ENCODE assay signal across 1 cellular context in the genomic region with DNA sequence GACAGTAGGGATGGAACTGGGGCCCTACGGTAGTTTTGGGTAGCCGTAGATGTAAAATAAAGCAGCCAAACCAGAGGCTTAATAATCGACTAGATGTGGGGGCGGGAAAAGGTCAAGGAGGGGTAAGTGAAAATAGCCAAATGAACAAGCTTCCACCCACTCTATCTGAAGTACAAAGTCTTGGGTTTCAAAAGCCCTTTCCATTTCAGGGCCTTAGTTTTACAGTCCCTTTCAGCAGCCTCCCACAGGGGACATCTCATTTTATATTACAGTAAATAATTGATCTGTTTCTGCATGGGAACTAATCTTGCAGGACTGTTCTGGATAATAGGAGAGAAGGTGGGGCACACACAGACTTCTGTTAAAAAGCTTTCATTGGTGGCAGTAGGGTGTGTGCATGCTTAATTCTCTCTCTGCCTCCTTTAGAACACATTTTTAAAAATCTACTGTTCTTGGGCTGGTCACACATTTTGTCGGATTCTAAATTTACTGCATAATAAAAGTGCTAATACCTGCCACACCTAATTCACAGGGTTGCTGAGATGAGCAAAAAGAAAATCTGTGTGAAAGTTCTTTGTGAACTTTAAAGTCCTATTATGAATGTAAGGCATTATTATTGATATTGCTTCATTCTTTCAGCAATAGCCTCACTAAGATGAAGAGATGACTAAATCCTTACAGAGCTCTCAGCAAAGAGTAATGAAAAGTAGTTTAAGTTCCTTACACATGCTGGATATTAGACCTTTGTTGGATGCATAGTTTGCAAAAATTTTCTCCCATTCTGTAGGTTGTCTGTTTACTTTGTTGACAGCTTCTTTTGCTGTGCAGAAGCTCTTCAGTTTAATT.
TF ChIP-seq lines count a peak whose summit lies in the region.

No MANE protein-coding gene starts in this region.

TF ChIP-seq in HEK293, 187 proteins besides CTCF, POLR2A, EP300 and RAD21 (continued from another document):
- TF ChIP-seq, protein P1, sequence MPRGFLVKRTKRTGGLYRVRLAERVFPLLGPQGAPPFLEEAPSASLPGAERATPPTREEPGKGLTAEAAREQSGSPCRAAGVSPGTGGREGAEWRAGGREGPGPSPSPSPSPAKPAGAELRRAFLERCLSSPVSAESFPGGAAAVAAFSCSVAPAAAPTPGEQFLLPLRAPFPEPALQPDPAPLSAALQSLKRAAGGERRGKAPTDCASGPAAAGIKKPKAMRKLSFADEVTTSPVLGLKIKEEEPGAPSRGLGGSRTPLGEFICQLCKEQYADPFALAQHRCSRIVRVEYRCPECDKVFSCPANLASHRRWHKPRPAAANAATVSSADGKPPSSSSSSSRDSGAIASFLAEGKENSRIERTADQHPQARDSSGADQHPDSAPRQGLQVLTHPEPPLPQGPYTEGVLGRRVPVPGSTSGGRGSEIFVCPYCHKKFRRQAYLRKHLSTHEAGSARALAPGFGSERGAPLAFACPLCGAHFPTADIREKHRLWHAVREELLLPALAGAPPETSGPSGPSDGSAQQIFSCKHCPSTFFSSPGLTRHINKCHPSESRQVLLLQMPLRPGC (tag by site-specific recombination; IDR thresholded peaks at IDR 0.05) = no peak
- TF ChIP-seq EGR2 (tag by site-specific recombination; IDR thresholded peaks at IDR 0.05; ENCODE audit: low read depth) (peak; percentile 93), ZNF658 (tag by site-specific recombination; IDR thresholded peaks at IDR 0.05) (no peak), ZNF214 (tag by site-specific recombination; IDR thresholded peaks at IDR 0.05; ENCODE audit: borderline replicate concordance) (no peak), ZNF596 (tag by site-specific recombination; IDR thresholded peaks at IDR 0.05) (no peak)
- TF ChIP-seq, protein P2, sequence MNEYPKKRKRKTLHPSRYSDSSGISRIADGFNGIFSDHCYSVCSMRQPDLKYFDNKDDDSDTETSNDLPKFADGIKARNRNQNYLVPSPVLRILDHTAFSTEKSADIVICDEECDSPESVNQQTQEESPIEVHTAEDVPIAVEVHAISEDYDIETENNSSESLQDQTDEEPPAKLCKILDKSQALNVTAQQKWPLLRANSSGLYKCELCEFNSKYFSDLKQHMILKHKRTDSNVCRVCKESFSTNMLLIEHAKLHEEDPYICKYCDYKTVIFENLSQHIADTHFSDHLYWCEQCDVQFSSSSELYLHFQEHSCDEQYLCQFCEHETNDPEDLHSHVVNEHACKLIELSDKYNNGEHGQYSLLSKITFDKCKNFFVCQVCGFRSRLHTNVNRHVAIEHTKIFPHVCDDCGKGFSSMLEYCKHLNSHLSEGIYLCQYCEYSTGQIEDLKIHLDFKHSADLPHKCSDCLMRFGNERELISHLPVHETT (tag by site-specific recombination; IDR thresholded peaks at IDR 0.05) = no peak
